ENCODE assay signal across 1 cellular context in the genomic region with DNA sequence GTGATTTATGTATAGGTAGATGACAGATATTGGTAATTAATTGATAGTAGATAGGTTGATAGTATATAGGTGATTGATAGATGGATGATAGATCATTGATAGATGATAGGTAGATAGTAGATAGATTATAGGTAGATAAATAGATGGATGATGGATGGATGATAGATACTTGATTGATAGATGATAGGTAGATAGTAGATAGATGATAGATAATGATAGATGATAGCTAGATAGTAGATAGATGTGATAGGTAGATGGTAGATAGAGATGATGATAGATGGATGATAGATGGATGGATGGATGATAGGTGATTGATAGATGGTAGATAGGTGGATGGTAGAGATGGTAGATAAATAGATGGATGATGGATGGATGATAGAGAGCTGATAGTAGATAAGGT.
A peak's percentile ranks its signal among the peaks of the same experiment; 100 is the strongest.
TF ChIP-seq lines count a peak whose summit lies in the region.

No MANE protein-coding gene starts in this region.

TF ChIP-seq in K562, 482 proteins besides CTCF, POLR2A, EP300 and RAD21 (continued from another document):
- TF ChIP-seq PBX2 (CRISPR knock-in tag; IDR thresholded peaks at IDR 0.05; ENCODE audit: low read depth), result no peak
- 0 out of 2 replicates have a peak, but pooled peaks have one; percentile 20 for TF ChIP-seq PBX2 (tag; conservative IDR thresholded peaks at IDR 0.05; ENCODE audit: low read depth)
- TF ChIP-seq LARP7 (IDR thresholded peaks at IDR 0.05), result 0 out of 2 replicates have a peak, but pooled peaks have one; percentile 26
- no peak for TF ChIP-seq SNRNP70 (optimal IDR thresholded peaks at IDR 0.05; ENCODE audit: low read depth, low read length)
- peak; percentile 82 for TF ChIP-seq ARHGAP35 (IDR thresholded peaks at IDR 0.05; ENCODE audit: partially characterized antibody)
- peak; percentile 51 to 74; a peak in 3 of 4 replicates for TF ChIP-seq TRIM24 (IDR thresholded peaks at IDR 0.05)
- 0 out of 2 replicates have a peak, but pooled peaks have one; percentile 54 for TF ChIP-seq ZC3H8 (IDR thresholded peaks at IDR 0.05)
- TF ChIP-seq HDAC1 (IDR thresholded peaks at IDR 0.05), result peak; percentile 50 to 82; a peak in 3 of 4 replicates
- peak; percentile 75; the same call in 1 of the 2 replicates for TF ChIP-seq BCOR (IDR thresholded peaks at IDR 0.05)
- no peak for TF ChIP-seq CBFA2T2 (conservative IDR thresholded peaks at IDR 0.05)
- TF ChIP-seq, protein P1, sequence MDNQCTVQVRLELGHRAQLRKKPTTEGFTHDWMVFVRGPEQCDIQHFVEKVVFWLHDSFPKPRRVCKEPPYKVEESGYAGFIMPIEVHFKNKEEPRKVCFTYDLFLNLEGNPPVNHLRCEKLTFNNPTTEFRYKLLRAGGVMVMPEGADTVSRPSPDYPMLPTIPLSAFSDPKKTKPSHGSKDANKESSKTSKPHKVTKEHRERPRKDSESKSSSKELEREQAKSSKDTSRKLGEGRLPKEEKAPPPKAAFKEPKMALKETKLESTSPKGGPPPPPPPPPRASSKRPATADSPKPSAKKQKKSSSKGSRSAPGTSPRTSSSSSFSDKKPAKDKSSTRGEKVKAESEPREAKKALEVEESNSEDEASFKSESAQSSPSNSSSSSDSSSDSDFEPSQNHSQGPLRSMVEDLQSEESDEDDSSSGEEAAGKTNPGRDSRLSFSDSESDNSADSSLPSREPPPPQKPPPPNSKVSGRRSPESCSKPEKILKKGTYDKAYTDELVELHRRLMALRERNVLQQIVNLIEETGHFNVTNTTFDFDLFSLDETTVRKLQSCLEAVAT (IDR thresholded peaks at IDR 0.05), result peak; percentile 44 to 62; a peak in 2 of 4 replicates
- no peak for TF ChIP-seq SREBF2 (CRISPR knock-in tag; IDR thresholded peaks at IDR 0.05)
- TF ChIP-seq ZNF609 (CRISPR knock-in tag; IDR thresholded peaks at IDR 0.05; ENCODE audit: borderline replicate concordance), result no peak
- TF ChIP-seq, protein P2, sequence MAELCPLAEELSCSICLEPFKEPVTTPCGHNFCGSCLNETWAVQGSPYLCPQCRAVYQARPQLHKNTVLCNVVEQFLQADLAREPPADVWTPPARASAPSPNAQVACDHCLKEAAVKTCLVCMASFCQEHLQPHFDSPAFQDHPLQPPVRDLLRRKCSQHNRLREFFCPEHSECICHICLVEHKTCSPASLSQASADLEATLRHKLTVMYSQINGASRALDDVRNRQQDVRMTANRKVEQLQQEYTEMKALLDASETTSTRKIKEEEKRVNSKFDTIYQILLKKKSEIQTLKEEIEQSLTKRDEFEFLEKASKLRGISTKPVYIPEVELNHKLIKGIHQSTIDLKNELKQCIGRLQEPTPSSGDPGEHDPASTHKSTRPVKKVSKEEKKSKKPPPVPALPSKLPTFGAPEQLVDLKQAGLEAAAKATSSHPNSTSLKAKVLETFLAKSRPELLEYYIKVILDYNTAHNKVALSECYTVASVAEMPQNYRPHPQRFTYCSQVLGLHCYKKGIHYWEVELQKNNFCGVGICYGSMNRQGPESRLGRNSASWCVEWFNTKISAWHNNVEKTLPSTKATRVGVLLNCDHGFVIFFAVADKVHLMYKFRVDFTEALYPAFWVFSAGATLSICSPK (IDR thresholded peaks at IDR 0.05; ENCODE audit: borderline replicate concordance), result 0 out of 2 replicates have a peak, but pooled peaks have one; percentile 35
- no peak for TF ChIP-seq BDP1 (IDR thresholded peaks at IDR 0.05; ENCODE audit: insufficient read depth, insufficient read length)
- 0 out of 2 replicates have a peak, but pooled peaks have one; percentile 21 for TF ChIP-seq PKNOX1 (IDR thresholded peaks at IDR 0.05)
- 0 out of 2 replicates have a peak, but pooled peaks have one; percentile 28 for TF ChIP-seq TOE1 (IDR thresholded peaks at IDR 0.05; ENCODE audit: borderline replicate concordance)
- TF ChIP-seq TOE1 (CRISPR knock-in tag; IDR thresholded peaks at IDR 0.05; ENCODE audit: borderline replicate concordance, low read depth), result no peak
- TF ChIP-seq HNRNPUL1 (IDR thresholded peaks at IDR 0.05; ENCODE audit: low read length), result no peak
- TF ChIP-seq KAT7 (CRISPR knock-in tag; IDR thresholded peaks at IDR 0.05; ENCODE audit: borderline replicate concordance), result no peak
- no peak for TF ChIP-seq AFF1 (IDR thresholded peaks at IDR 0.05; ENCODE audit: low read depth in 1 of 2, partially characterized antibody in 2 of 2)
- peak; percentile 58; the same call in 1 of the 2 replicates for TF ChIP-seq MYBL2 (IDR thresholded peaks at IDR 0.05; ENCODE audit: low read depth)
- no peak for TF ChIP-seq MYBL2 (CRISPR knock-in tag; IDR thresholded peaks at IDR 0.05; ENCODE audit: borderline replicate concordance)
- no peak for TF ChIP-seq DPF2 (IDR thresholded peaks at IDR 0.05)
- TF ChIP-seq ZEB2 (IDR thresholded peaks at IDR 0.05), result peak; percentile 75; the same call in 1 of the 2 replicates
TF ChIP-seq in K562: peak in this region for 43.
